In the genomic region with DNA sequence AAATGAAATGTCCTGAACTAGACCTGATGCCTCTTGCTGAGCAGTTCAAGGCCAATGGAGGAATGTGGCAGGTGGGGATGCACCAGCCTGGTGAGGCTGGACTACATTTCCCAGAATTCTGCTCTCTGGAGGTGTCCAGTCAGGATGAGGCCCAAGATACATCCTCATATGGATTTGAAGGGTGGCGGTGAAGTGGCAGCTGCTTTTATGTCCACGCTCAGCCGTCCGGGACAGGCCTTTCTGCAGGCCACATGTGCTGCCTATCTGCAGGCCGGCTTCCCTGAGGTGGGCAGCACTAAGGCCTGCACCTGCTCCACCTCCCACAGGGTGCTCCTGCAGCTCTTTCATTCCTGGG, we compare ENCODE assay signal across 21 cellular contexts.
DNase-seq lines count a peak whose midpoint lies in the region; ATAC-seq and TF ChIP-seq lines count a peak whose summit lies in the region.
"Had no signal": no experiment of that assay in that cellular context is flagged by ENCODE, and none has a peak within 500 bp of the region (broad histone marks: within the 10 kb centered on the region; RNA-seq: fewer than 3 reads in every experiment).

No MANE protein-coding gene starts in this region.

- no peak overlapping the region for H3K4me3 Mint-ChIP-seq in activated CD4-positive, alpha-beta memory T cell treated with anti-CD3 and anti-CD28 coated beads for 36 hours
- H3K4me3 Mint-ChIP-seq in activated CD4-positive, alpha-beta memory T cell treated with anti-CD3 and anti-CD28 coated beads, Interleukin-2, amount 10 ng/mL, durations not matched to agents 7 days and 5 days = no peak overlapping the region
- no peak overlapping the region for H3K4me3 Mint-ChIP-seq in endodermal cell
- H3K4me3 Mint-ChIP-seq: CD4-positive, CD25-positive, alpha-beta regulatory T cell had no signal

- no peak overlapping the region for H4K8ac ChIP-seq in neuronal stem cell (ENCODE audit: low read depth, low read length)

- no peak overlapping the region for H3K14ac ChIP-seq in neuronal stem cell (ENCODE audit: low read length)

- H3K79me1 ChIP-seq in neuronal stem cell (ENCODE audit: low read depth, low read length) = no peaks in the 10 kb centered on the region

- H3K4me1 ChIP-seq in RWPE2 (ENCODE audit: insufficient read depth, poor library complexity, severe bottlenecking) (peaks cover 2% of the 10 kb centered on the region), endodermal cell (ENCODE audit: control insufficient read depth, insufficient read depth, low read length) (no peaks in the 10 kb centered on the region), neuronal stem cell (ENCODE audit: control insufficient read depth in 2 of 2, insufficient read depth in 1 of 2, low read depth in 1 of 2, low read length in 2 of 2) (peaks cover 0 to 7% of the 10 kb centered on the region in 2 donors)

- no peaks in the 10 kb centered on the region for H3K4me1 Mint-ChIP-seq in activated CD4-positive, alpha-beta memory T cell treated with anti-CD3 and anti-CD28 coated beads for 36 hours (ENCODE audit: low read depth)
- no peaks in the 10 kb centered on the region for H3K4me1 Mint-ChIP-seq in activated CD4-positive, alpha-beta memory T cell treated with anti-CD3 and anti-CD28 coated beads, Interleukin-2, amount 10 ng/mL, durations not matched to agents 7 days and 5 days
- no peaks in the 10 kb centered on the region for H3K4me1 Mint-ChIP-seq in endodermal cell

- no peak overlapping the region for H2BK5ac ChIP-seq in neuronal stem cell (ENCODE audit: low read length)

- no peak overlapping the region for H3K23ac ChIP-seq in neuronal stem cell (ENCODE audit: low read depth, low read length, poor library complexity)

- CTCF ChIA-PET in activated CD4-positive, alpha-beta memory T cell treated with anti-CD3 and anti-CD28 coated beads for 36 hours (lab: Charles Lee) = no interaction called here
- CTCF ChIA-PET in activated CD4-positive, alpha-beta memory T cell treated with anti-CD3 and anti-CD28 coated beads, Interleukin-2, amount 10 ng/mL, durations not matched to agents 7 days and 5 days (lab: Charles Lee) = no interaction called here

- intact Hi-C loops in activated CD4-positive, alpha-beta memory T cell treated with anti-CD3 and anti-CD28 coated beads for 36 hours (cut with micrococcal nuclease) = no loop called here

- H3K9me3 ChIP-seq in RWPE2 (ENCODE audit: severe bottlenecking) (no peaks in the 10 kb centered on the region), endodermal cell (ENCODE audit: control insufficient read depth, low read length) (no peaks in the 10 kb centered on the region), neuronal stem cell (replicated peaks in 1 of 2; ENCODE audit: control insufficient read depth in 2 of 2, insufficient read depth in 1 of 2, low read depth in 1 of 2, low read length in 2 of 2) (no peaks in the 10 kb centered on the region)

- H4K91ac ChIP-seq in neuronal stem cell (ENCODE audit: low read depth, low read length, poor library complexity) = no peak overlapping the region

- no peak overlapping the region for H2AFZ ChIP-seq in neuronal stem cell (ENCODE audit: low read length)

- peak; percentile 1 for DNase-seq in activated CD4-positive, alpha-beta memory T cell treated with anti-CD3 and anti-CD28 coated beads for 36 hours
- no peak for DNase-seq in activated CD4-positive, alpha-beta memory T cell treated with anti-CD3 and anti-CD28 coated beads, Interleukin-2, amount 10 ng/mL, durations not matched to agents 7 days and 5 days
- no peak for DNase-seq in RWPE2 (ENCODE audit: low spot score)
- DNase-seq in endodermal cell = peak; percentile 45
- no peak for DNase-seq in neuronal stem cell (ENCODE audit: low spot score)
- no peak for DNase-seq in NCI-H1436 treated with DMSO at 0.1 percent for 48 hours (lab: John Stamatoyannopoulos, UW)
- DNase-seq in OCI-M1 (lab: John Stamatoyannopoulos, UW) = no peak
- DNase-seq: 8988T; CD4-positive, CD25-positive, alpha-beta regulatory T cell; COR-L47; DMS153; GF-D8; NCI-H1105; NCI-H1694 treated with DMSO at 0.1 percent for 48 hours; NCI-H2227 treated with DMSO at 0.1 percent for 48 hours; NCI-H524; NCI-H82; SHP77 treated with DMSO at 0.1 percent for 48 hours; SK-N-SH had no signal

- TF ChIP-seq CTCF in RWPE2 (IDR thresholded peaks at IDR 0.05; ENCODE audit: poor library complexity, severe bottlenecking) = no peak
- no peak for TF ChIP-seq CTCF in endodermal cell (conservative IDR thresholded peaks at IDR 0.05)

- H2BK15ac ChIP-seq in neuronal stem cell (ENCODE audit: low read length) = no peak overlapping the region

- H3K27me3 Mint-ChIP-seq in activated CD4-positive, alpha-beta memory T cell treated with anti-CD3 and anti-CD28 coated beads for 36 hours = no peaks in the 10 kb centered on the region
- no peaks in the 10 kb centered on the region for H3K27me3 Mint-ChIP-seq in activated CD4-positive, alpha-beta memory T cell treated with anti-CD3 and anti-CD28 coated beads, Interleukin-2, amount 10 ng/mL, durations not matched to agents 7 days and 5 days
- H3K27me3 Mint-ChIP-seq in endodermal cell (ENCODE audit: insufficient read depth) = no peaks in the 10 kb centered on the region
- H3K27me3 Mint-ChIP-seq: CD4-positive, CD25-positive, alpha-beta regulatory T cell had no signal

- no peak overlapping the region for H2BK120ac ChIP-seq in neuronal stem cell (ENCODE audit: low read depth, low read length)

- no peak overlapping the region for H2BK12ac ChIP-seq in neuronal stem cell (ENCODE audit: low read length)

- H3K9me3 Mint-ChIP-seq in activated CD4-positive, alpha-beta memory T cell treated with anti-CD3 and anti-CD28 coated beads for 36 hours = no peaks in the 10 kb centered on the region
- H3K9me3 Mint-ChIP-seq in activated CD4-positive, alpha-beta memory T cell treated with anti-CD3 and anti-CD28 coated beads, Interleukin-2, amount 10 ng/mL, durations not matched to agents 7 days and 5 days = peaks cover 13% of the 10 kb centered on the region
- peaks cover 3% of the 10 kb centered on the region for H3K9me3 Mint-ChIP-seq in endodermal cell

- H3K4me3 ChIP-seq in RWPE2 (ENCODE audit: severe bottlenecking) (no peak overlapping the region), endodermal cell (ENCODE audit: low read length) (no peak overlapping the region), neuronal stem cell (ENCODE audit: low read length in 2 of 2) (no peak overlapping the region)

- no peaks in the 10 kb centered on the region for H3K36me3 ChIP-seq in RWPE2 (ENCODE audit: low read depth)
- no peaks in the 10 kb centered on the region for H3K36me3 ChIP-seq in endodermal cell (ENCODE audit: control insufficient read depth, insufficient read depth, low read length)
- no peaks in the 10 kb centered on the region for H3K36me3 ChIP-seq in neuronal stem cell (replicated peaks in 1 of 2; ENCODE audit: control insufficient read depth in 2 of 2, insufficient read depth in 2 of 2, low read length in 2 of 2)

- ATAC-seq in RWPE2 (ENCODE audit: low read depth) (peak; percentile 41; the same call in 2 of the 3 replicates), GM21447 (IDR thresholded peaks at IDR 0.05; ENCODE audit: unreplicated experiment) (no peak)

- no peak overlapping the region for H3K27ac Mint-ChIP-seq in activated CD4-positive, alpha-beta memory T cell treated with anti-CD3 and anti-CD28 coated beads for 36 hours
- H3K27ac Mint-ChIP-seq in activated CD4-positive, alpha-beta memory T cell treated with anti-CD3 and anti-CD28 coated beads, Interleukin-2, amount 10 ng/mL, durations not matched to agents 7 days and 5 days = no peak overlapping the region
- no peak overlapping the region for H3K27ac Mint-ChIP-seq in endodermal cell

- WGBS in endodermal cell (ENCODE audit: insufficient coverage in 1 of 2, insufficient read length in 1 of 2), 2 experiments = 97 to 100% methylated on average over 4 to 5 of the region's 5 CpGs
- no CpG with 5 or more reads among the region's 5 CpGs for WGBS in neuronal stem cell (ENCODE audit: extremely low coverage in 2 of 2, insufficient read length in 2 of 2, insufficient replicate concordance in 1 of 2), 2 donors

- no peaks in the 10 kb centered on the region for H3K36me3 Mint-ChIP-seq in activated CD4-positive, alpha-beta memory T cell treated with anti-CD3 and anti-CD28 coated beads for 36 hours
- H3K36me3 Mint-ChIP-seq in activated CD4-positive, alpha-beta memory T cell treated with anti-CD3 and anti-CD28 coated beads, Interleukin-2, amount 10 ng/mL, durations not matched to agents 7 days and 5 days (ENCODE audit: low read depth) = no peaks in the 10 kb centered on the region
- H3K36me3 Mint-ChIP-seq in endodermal cell (ENCODE audit: low read depth) = no peaks in the 10 kb centered on the region
- H3K36me3 Mint-ChIP-seq: CD4-positive, CD25-positive, alpha-beta regulatory T cell had no signal

- H3K4ac ChIP-seq in neuronal stem cell (ENCODE audit: low read length) = no peak overlapping the region

- no peak overlapping the region for H3K4me2 ChIP-seq in neuronal stem cell (ENCODE audit: insufficient read depth, low read length, poor library complexity, severe bottlenecking)
- H3K4me2 ChIP-seq: SK-N-SH had no signal

- H3K27ac ChIP-seq in RWPE2 (ENCODE audit: poor library complexity, severe bottlenecking) (no peak overlapping the region), endodermal cell (ENCODE audit: low read depth, low read length) (no peak overlapping the region), neuronal stem cell (replicated peaks; ENCODE audit: low read length) (no peak overlapping the region)
- H3K27ac ChIP-seq: HL-60 had no signal

- POLR2A ChIA-PET in activated CD4-positive, alpha-beta memory T cell treated with anti-CD3 and anti-CD28 coated beads for 36 hours (lab: Charles Lee) = no interaction called here
- POLR2A ChIA-PET in activated CD4-positive, alpha-beta memory T cell treated with anti-CD3 and anti-CD28 coated beads, Interleukin-2, amount 10 ng/mL, durations not matched to agents 7 days and 5 days (lab: Charles Lee) = no interaction called here

- H3K27me3 ChIP-seq in RWPE2 (ENCODE audit: insufficient read depth, poor library complexity, severe bottlenecking) (no peaks in the 10 kb centered on the region), endodermal cell (ENCODE audit: control insufficient read depth, insufficient read depth, low read length, poor library complexity, severe bottlenecking) (no peaks in the 10 kb centered on the region), neuronal stem cell (ENCODE audit: control insufficient read depth in 3 of 3, insufficient read depth in 3 of 3, low read depth in 1 of 3, low read length in 3 of 3) (peaks cover 0 to 17% (median 6%) of the 10 kb centered on the region in 3 experiments)

- peak overlapping the region; percentile 17 for H2AK5ac ChIP-seq in neuronal stem cell (ENCODE audit: low read depth, low read length)

- peak overlapping the region; percentile 8 for H3K18ac ChIP-seq in neuronal stem cell (ENCODE audit: low read length)

- H3K9ac ChIP-seq in endodermal cell (ENCODE audit: extremely low read depth, low read length, poor library complexity, severe bottlenecking) = no peak overlapping the region
- no peak overlapping the region for H3K9ac ChIP-seq in neuronal stem cell (ENCODE audit: low read depth, low read length, poor library complexity)
- H3K9ac ChIP-seq: SK-N-SH had no signal

Comparison
In these comparisons a context has a peak if more than half of its experiments do, and no peak if none do; other contexts are left out.
1. DNase-seq: peak in activated CD4-positive, alpha-beta memory T cell treated with anti-CD3 and anti-CD28 coated beads for 36 hours (single experiment) and endodermal cell (single experiment); none in activated CD4-positive, alpha-beta memory T cell treated with anti-CD3 and anti-CD28 coated beads, Interleukin-2, amount 10 ng/mL, durations not matched to agents 7 days and 5 days (single experiment), RWPE2 (single experiment), neuronal stem cell (single experiment), NCI-H1436 treated with DMSO at 0.1 percent for 48 hours (single experiment) and OCI-M1 (single experiment).